ENCODE assay signal across 23 cellular contexts in the genomic region with DNA sequence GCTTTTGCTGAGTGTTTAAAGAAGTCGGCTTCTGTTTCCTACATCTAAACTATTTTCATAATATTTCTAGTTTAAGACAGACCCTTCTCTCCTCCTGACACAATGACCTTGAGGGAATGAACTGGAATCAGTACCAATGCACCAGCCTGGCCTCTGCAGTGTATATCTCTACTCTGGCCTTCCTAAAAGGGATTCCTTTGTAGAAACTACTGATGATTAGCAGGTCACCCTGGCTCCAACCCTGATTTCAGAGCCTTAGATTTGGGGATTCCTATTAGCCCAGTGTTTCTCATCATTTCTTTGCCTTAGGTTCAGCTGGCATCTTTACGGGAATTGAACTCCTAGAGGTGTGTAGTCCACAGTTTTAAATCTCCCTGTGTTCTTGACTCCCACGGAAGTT.
"Had no signal": no experiment of that assay in that cellular context is flagged by ENCODE, and none has a peak within 500 bp of the region (broad histone marks: within the 10 kb centered on the region; RNA-seq: fewer than 3 reads in every experiment).

No MANE protein-coding gene starts in this region.

- H3K36me3 ChIP-seq: esophagus squamous epithelium, pancreas, suprapubic skin, tibial nerve had no signal

- H3K4me2 ChIP-seq: smooth muscle cell had no signal

- H3K27ac ChIP-seq: epithelial cell of prostate, esophagus squamous epithelium, pancreas, psoas muscle, suprapubic skin had no signal

- H3K27me3 ChIP-seq: esophagus squamous epithelium, suprapubic skin, tibial nerve had no signal

- H3K4me3 ChIP-seq: esophagus squamous epithelium, pancreas, psoas muscle, smooth muscle cell, suprapubic skin, tibial nerve had no signal

- H3K4me1 ChIP-seq: esophagus squamous epithelium, pancreas, psoas muscle, suprapubic skin, tibial nerve had no signal

- H3K9me3 ChIP-seq: esophagus squamous epithelium, pancreas, psoas muscle, suprapubic skin, tibial nerve had no signal

- FAIRE-seq: pancreas had no signal

- ATAC-seq: activated CD4-positive, alpha-beta T cell treated with anti-CD3 and anti-CD28 coated beads for 36 hours; naive thymus-derived CD4-positive, alpha-beta T cell; pancreas; psoas muscle; stimulated activated naive CD8-positive, alpha-beta T cell treated with anti-CD3 and anti-CD28 coated beads, Interleukin-15, amount 100 ng/mL, for 72 hours had no signal

- DNase-seq: activated CD4-positive, alpha-beta T cell treated with anti-CD3 and anti-CD28 coated beads for 36 hours; activated CD4-positive, CD25-positive, alpha-beta regulatory T cell; activated effector memory CD4-positive, alpha-beta T cell treated with anti-CD3 and anti-CD28 coated beads, Interleukin-2, amount 50 U/mL, for 16 hours; activated naive CD4-positive, alpha-beta T cell treated with anti-CD3 and anti-CD28 coated beads for 36 hours; activated naive CD8-positive, alpha-beta T cell treated with anti-CD3 and anti-CD28 coated beads for 36 hours; activated T-cell treated with anti-CD3 and anti-CD28 coated beads for 4 hours; central memory CD4-positive, alpha-beta T cell; effector CD4-positive, alpha-beta T cell; esophagus squamous epithelium; foreskin melanocyte; midbrain; naive thymus-derived CD4-positive, alpha-beta T cell; pancreas; psoas muscle; stimulated activated CD4-positive, alpha-beta T cell treated with anti-CD3 and anti-CD28 coated beads, Interleukin-1b, Interleukin-23, amount 100 ng/mL, for 48 hours; stimulated activated CD4-positive, alpha-beta T cell treated with anti-CD3 and anti-CD28 coated beads, Interleukin-4, amount 100 ng/mL, for 4 hours; stimulated activated CD8-positive, alpha-beta memory T cell treated with anti-CD3 and anti-CD28 coated beads, Interleukin-4, amount 100 ng/mL, for 48 hours; stimulated activated naive CD8-positive, alpha-beta T cell treated with anti-CD3 and anti-CD28 coated beads, Interleukin-15, amount 100 ng/mL, for 72 hours; T-helper 1 cell had no signal
